11 cellular contexts compared by ENCODE assay signal in genomic region chr16:79658301-79659001, GRCh38. TPM values are rescaled to one million over a fixed set of nuclear protein-coding genes. Genes with fewer than 3 reads are reported as not detected.
DNase-seq lines count a peak whose midpoint lies in the region; ATAC-seq and TF ChIP-seq lines count a peak whose summit lies in the region.
"Had no signal": no experiment of that assay in that cellular context is flagged by ENCODE, and none has a peak within 500 bp of the region (broad histone marks: within the 10 kb centered on the region; RNA-seq: fewer than 3 reads in every experiment).

No MANE protein-coding gene starts in this region.

- H3K27ac ChIP-seq in SJCRH30 = peak overlapping the region; percentile 90
- H3K27ac ChIP-seq in fibroblast of lung (ENCODE audit: insufficient read depth, low read length) = no peak overlapping the region
- peak overlapping the region in 18 of 21 experiments; percentile 45 to 83 (median 70) for H3K27ac ChIP-seq in skin epidermis
- H3K27ac ChIP-seq: gastroesophageal sphincter had no signal

- H3K4me3 ChIP-seq in SJCRH30 = peak overlapping the region; percentile 29
- no peak overlapping the region for H3K4me3 ChIP-seq in fibroblast of lung (replicated peaks in 1 of 4; ENCODE audit: control extremely low read depth in 1 of 4, insufficient read depth in 1 of 4, low read depth in 3 of 4, low read length in 4 of 4)
- no peak overlapping the region for H3K4me3 ChIP-seq in skin epidermis
- H3K4me3 ChIP-seq: gastroesophageal sphincter had no signal

- peaks cover 2% of the 10 kb centered on the region; the same call in 1 of the 2 replicates for H3K27me3 Mint-ChIP-seq in HFFc6 (ENCODE audit: insufficient read depth)

- H3K36me3 Mint-ChIP-seq in HFFc6 (ENCODE audit: low read depth) = no peaks in the 10 kb centered on the region
- H3K36me3 Mint-ChIP-seq: natural killer cell had no signal

- no peak overlapping the region for H3K9ac ChIP-seq in fibroblast of lung (ENCODE audit: insufficient read depth, low read length)

- H3K27me3 ChIP-seq in SJCRH30 (no peaks in the 10 kb centered on the region), fibroblast of lung (ENCODE audit: control insufficient read depth, insufficient read depth, low read length) (no peaks in the 10 kb centered on the region)

- no peaks in the 10 kb centered on the region for H4K20me1 ChIP-seq in fibroblast of lung (ENCODE audit: control insufficient read depth, extremely low read depth, insufficient read depth, low read length)

- no peak overlapping the region for H3K4me3 Mint-ChIP-seq in HFFc6
- H3K4me3 Mint-ChIP-seq: natural killer cell had no signal

- H3K4me1 ChIP-seq in SJCRH30 (peaks cover 33% of the 10 kb centered on the region), fibroblast of lung (ENCODE audit: control insufficient read depth, extremely low read depth, insufficient read depth, low read length) (peaks cover 7% of the 10 kb centered on the region)

- DNase-seq in HFFc6 (peak; percentile 8), SJCRH30 (peak; percentile 80 to 87), fibroblast of lung (ENCODE audit: low read depth in 2 of 2) (peak; percentile 91 to 94), DMS 273 treated with DMSO at 0.1 percent for 48 hours (lab: John Stamatoyannopoulos, UW) (no peak)
- DNase-seq: activated naive CD4-positive, alpha-beta T cell treated with anti-CD3 and anti-CD28 coated beads, Interleukin-2, amount 50 U/mL, for 16 hours; natural killer cell; NCI-H2227 treated with DMSO at 0.1 percent for 48 hours had no signal

- H3K27ac Mint-ChIP-seq in HFFc6 = no peak overlapping the region
- H3K27ac Mint-ChIP-seq: natural killer cell had no signal

- H3K36me3 ChIP-seq in SJCRH30 (no peaks in the 10 kb centered on the region), fibroblast of lung (ENCODE audit: control insufficient read depth, insufficient read depth, low read length) (no peaks in the 10 kb centered on the region)
- H3K36me3 ChIP-seq: gastroesophageal sphincter had no signal

- TF ChIP-seq CTCF in HFFc6 (IDR thresholded peaks at IDR 0.05) = no peak
- no peak for TF ChIP-seq CTCF in fibroblast of lung (conservative IDR thresholded peaks at IDR 0.05 in 1 of 2, IDR thresholded peaks at IDR 0.05 in 1 of 2; ENCODE audit: low read depth in 1 of 2, low read length in 2 of 2)

- H3K79me2 ChIP-seq in fibroblast of lung (ENCODE audit: control insufficient read depth, insufficient read depth, low read length) = no peaks in the 10 kb centered on the region

- H3K9me3 ChIP-seq in SJCRH30 (replicated peaks) = no peaks in the 10 kb centered on the region
- H3K9me3 ChIP-seq in fibroblast of lung (ENCODE audit: control insufficient read depth, insufficient read depth, low read depth, low read length) = no peaks in the 10 kb centered on the region

- H3K4me1 Mint-ChIP-seq in HFFc6 (ENCODE audit: low read depth) = no peaks in the 10 kb centered on the region
- H3K4me1 Mint-ChIP-seq: natural killer cell had no signal

- ATAC-seq in GM19023 (IDR thresholded peaks at IDR 0.05; ENCODE audit: unreplicated experiment) (no peak), HG03039 (IDR thresholded peaks at IDR 0.05; ENCODE audit: unreplicated experiment) (no peak)
- ATAC-seq: gastroesophageal sphincter, natural killer cell had no signal

- no peak overlapping the region for H2AFZ ChIP-seq in fibroblast of lung (ENCODE audit: low read length)

- H3K9me3 Mint-ChIP-seq in HFFc6 = peaks cover 22% of the 10 kb centered on the region
- H3K9me3 Mint-ChIP-seq: natural killer cell had no signal

- no peak overlapping the region for H3K4me2 ChIP-seq in fibroblast of lung (ENCODE audit: extremely low read depth, insufficient read depth, low read length)

RNA-seq across cellular contexts. Expression of gene MAF, which starts 57.9 kb away (rescaled TPM):
- total RNA-seq in HFFc6 (2021; fragmentation: NEBNext Ultra II Directional; extraction: Animal tissue kit (Norgen Biotek cat#: 25700)) = not detected
- total RNA-seq in SJCRH30 (2014; rRNA removed; shearing (Covaris generic)) = 3.0 and 3.2 TPM in 2 replicates
- total RNA-seq in fibroblast of lung = 26.7 and 27.7 TPM in 2 replicates
- polyA plus RNA-seq in fibroblast of lung = 6.6 and 14.0 TPM in 2 replicates
- 9.8 and 20.8 TPM in 2 replicates for polyA plus RNA-seq in fibroblast of lung (2012)
- 2.0 and 7.1 TPM in 2 replicates for polyA minus RNA-seq in fibroblast of lung (ENCODE audit: low replicate concordance)
